ENCODE assay signal across 15 cellular contexts in the genomic region with DNA sequence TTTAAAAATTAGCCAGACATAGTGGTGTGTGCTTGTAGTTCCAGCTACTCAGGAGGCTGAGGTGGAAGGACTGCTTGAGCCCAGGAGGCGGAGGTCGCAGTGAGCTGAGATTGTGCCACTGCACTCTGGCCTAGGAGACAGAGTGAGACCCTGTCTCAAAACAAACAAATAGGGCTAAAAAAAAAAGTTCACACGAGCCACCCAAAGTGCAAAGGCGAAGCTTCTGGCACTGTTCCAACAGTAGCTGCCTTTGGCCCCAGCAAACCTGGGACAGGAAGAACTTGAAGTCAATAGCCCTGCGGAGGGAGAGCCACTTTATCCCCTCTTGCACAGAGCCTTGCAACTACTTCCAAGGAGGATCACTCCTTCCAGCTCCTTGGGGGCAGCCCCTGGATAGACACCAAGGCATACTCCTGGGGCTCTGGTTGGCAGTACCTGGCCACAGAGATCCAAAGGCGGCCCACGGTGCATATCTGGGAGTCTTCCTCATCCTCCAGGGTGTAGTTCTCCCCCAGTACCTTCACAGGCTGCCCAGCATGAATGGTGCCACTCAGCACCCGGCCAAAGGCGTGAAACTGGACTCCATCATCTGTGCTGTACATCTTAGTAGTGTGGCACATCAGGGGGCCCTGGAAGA. TPM values are rescaled to one million over a fixed set of nuclear protein-coding genes. Genes with fewer than 3 reads are reported as not detected.
DNase-seq lines count a peak whose midpoint lies in the region; ATAC-seq, FAIRE-seq and TF ChIP-seq lines count a peak whose summit lies in the region.
"Had no signal": no experiment of that assay in that cellular context is flagged by ENCODE, and none has a peak within 500 bp of the region (broad histone marks: within the 10 kb centered on the region; RNA-seq: fewer than 3 reads in every experiment).

No MANE protein-coding gene starts in this region.

- H3K27ac ChIP-seq in left ventricle myocardium inferior (replicated peaks) (no peak overlapping the region), sigmoid colon (peak overlapping the region in 3 of 4 donors; percentile 44 to 91 (median 83)), GM23338 (ENCODE audit: low read depth) (no peak overlapping the region), MM.1S (ENCODE audit: low read length) (no peak overlapping the region)
- H3K27ac ChIP-seq: BLaER1 treated with 17β-estradiol and CSF1 and Interleukin-3, amounts not matched to agents 10 nM and 100 nM had no signal

- no peak overlapping the region for H3K27ac Mint-ChIP-seq in endothelial cell (ENCODE audit: unreplicated experiment)
- no peak overlapping the region for H3K27ac Mint-ChIP-seq in GM23338
- H3K27ac Mint-ChIP-seq: IgD-negative memory B cell had no signal

- no peaks in the 10 kb centered on the region for H3K4me1 Mint-ChIP-seq in endothelial cell (ENCODE audit: unreplicated experiment)
- no peaks in the 10 kb centered on the region for H3K4me1 Mint-ChIP-seq in GM23338
- H3K4me1 Mint-ChIP-seq: IgD-negative memory B cell had no signal

- no peak for ATAC-seq in GM23338
- ATAC-seq: GM12878, HCT116 had no signal

- H3K36me3 Mint-ChIP-seq in endothelial cell (ENCODE audit: low read depth, unreplicated experiment) (peaks cover 45% of the 10 kb centered on the region), GM23338 (ENCODE audit: low read depth) (peaks cover 64% of the 10 kb centered on the region)

- H3K4me1 ChIP-seq in left ventricle myocardium inferior (peaks cover 8% of the 10 kb centered on the region), sigmoid colon (peaks cover 0 to 40% (median 31%) of the 10 kb centered on the region in 4 donors), GM23338 (ENCODE audit: insufficient read depth) (no peaks in the 10 kb centered on the region), MM.1S (ENCODE audit: low read length) (no peaks in the 10 kb centered on the region)

- H3K36me3 ChIP-seq in left ventricle myocardium inferior (peaks cover 91% of the 10 kb centered on the region), sigmoid colon (peaks cover 17 to 74% (median 41%) of the 10 kb centered on the region in 4 donors), GM23338 (ENCODE audit: insufficient read depth) (peaks cover 32% of the 10 kb centered on the region), MM.1S (replicated peaks; ENCODE audit: insufficient read depth, low read length) (no peaks in the 10 kb centered on the region; the same call in 1 of the 2 replicates)

- DNase-seq in cardiac septum (ENCODE audit: low spot score) = peak; percentile 67
- no peak for DNase-seq in left ventricle myocardium inferior
- no peak for DNase-seq in endothelial cell (ENCODE audit: low spot score)
- DNase-seq in sigmoid colon = no peak
- DNase-seq in GM23338 (ENCODE audit: low spot score) = no peak
- no peak for DNase-seq in GM19239 (ENCODE audit: insufficient read length, low spot score)
- no peak for DNase-seq in MM.1S
- DNase-seq: 8988T; CD4-positive, CD25-positive, alpha-beta regulatory T cell had no signal

- H3K9me3 Mint-ChIP-seq in endothelial cell (ENCODE audit: unreplicated experiment) (no peaks in the 10 kb centered on the region), GM23338 (no peaks in the 10 kb centered on the region)
- H3K9me3 Mint-ChIP-seq: CD4-positive, CD25-positive, alpha-beta regulatory T cell; IgD-negative memory B cell had no signal

- intact Hi-C loops in cardiac septum (cut with DNase I) (no loop called here), left ventricle myocardium inferior (cut with micrococcal nuclease) (no loop called here), sigmoid colon (cut with DNase I) (loop anchor here (2.0 kb wide), 1 partner anchor 32 kb away; a partner anchor contains a TSS)

- H3K4me2 ChIP-seq in GM23338 = no peak overlapping the region
- no peak overlapping the region for H3K4me2 ChIP-seq in MM.1S (ENCODE audit: low read depth, low read length)
- H3K4me2 ChIP-seq: BLaER1 treated with 17β-estradiol and CSF1 and Interleukin-3, amounts not matched to agents 10 nM and 100 nM had no signal

- no peaks in the 10 kb centered on the region for H3K79me2 ChIP-seq in GM23338 (replicated peaks; ENCODE audit: insufficient read depth)
- no peaks in the 10 kb centered on the region for H3K79me2 ChIP-seq in MM.1S (ENCODE audit: low read length)

- peaks cover 16% of the 10 kb centered on the region for H4K20me1 ChIP-seq in GM23338 (replicated peaks; ENCODE audit: insufficient read depth)
- H4K20me1 ChIP-seq in MM.1S (ENCODE audit: insufficient read depth, low read length) = no peaks in the 10 kb centered on the region

- no peak overlapping the region for H3K9ac ChIP-seq in MM.1S (ENCODE audit: low read length)
- H3K9ac ChIP-seq: BLaER1 treated with 17β-estradiol and CSF1 and Interleukin-3, amounts not matched to agents 10 nM and 100 nM had no signal

- H2AFZ ChIP-seq in GM23338 (no peak overlapping the region), MM.1S (ENCODE audit: low read length) (no peak overlapping the region)

- H3K27me3 Mint-ChIP-seq in endothelial cell (ENCODE audit: unreplicated experiment) (peaks cover 4% of the 10 kb centered on the region), GM23338 (ENCODE audit: insufficient read depth, low read depth, poor library complexity) (peaks cover 2% of the 10 kb centered on the region)
- H3K27me3 Mint-ChIP-seq: CD4-positive, CD25-positive, alpha-beta regulatory T cell; IgD-negative memory B cell had no signal

- no peaks in the 10 kb centered on the region for H3K9me3 ChIP-seq in left ventricle myocardium inferior (replicated peaks)
- H3K9me3 ChIP-seq in sigmoid colon = no peaks in the 10 kb centered on the region
- H3K9me3 ChIP-seq in MM.1S (replicated peaks; ENCODE audit: insufficient read depth, low read length) = no peaks in the 10 kb centered on the region
- H3K9me3 ChIP-seq: BLaER1 treated with 17β-estradiol and CSF1 and Interleukin-3, amounts not matched to agents 10 nM and 100 nM had no signal

- peaks cover 20% of the 10 kb centered on the region for H3F3A ChIP-seq in GM23338 (replicated peaks; ENCODE audit: low read depth)
- H3F3A ChIP-seq in MM.1S (ENCODE audit: insufficient read depth, low read length) = no peaks in the 10 kb centered on the region

- TF ChIP-seq EP300 in sigmoid colon (IDR thresholded peaks at IDR 0.05) = no peak

- WGBS in sigmoid colon, 2 donors = 81 to 90% methylated on average over 9 of the region's 9 CpGs

- H3K27me3 ChIP-seq in left ventricle myocardium inferior (ENCODE audit: low read depth) (no peaks in the 10 kb centered on the region), sigmoid colon (no peaks in the 10 kb centered on the region), GM23338 (ENCODE audit: insufficient read depth) (no peaks in the 10 kb centered on the region), MM.1S (replicated peaks; ENCODE audit: insufficient read depth, low read length) (no peaks in the 10 kb centered on the region)
- H3K27me3 ChIP-seq: BLaER1 treated with 17β-estradiol and CSF1 and Interleukin-3, amounts not matched to agents 10 nM and 100 nM had no signal

- no peak for FAIRE-seq in GM19239 (lab: Jason Lieb, UNC)
- FAIRE-seq: GM12878 had no signal

- TF ChIP-seq CTCF in left ventricle myocardium inferior (IDR thresholded peaks at IDR 0.05; ENCODE audit: borderline replicate concordance) (no peak), endothelial cell (IDR thresholded peaks at IDR 0.05; ENCODE audit: unreplicated experiment) (no peak), sigmoid colon (IDR thresholded peaks at IDR 0.05) (no peak), GM23338 (conservative IDR thresholded peaks at IDR 0.05; ENCODE audit: low read depth in 2 of 2) (no peak), MM.1S (IDR thresholded peaks at IDR 0.05; ENCODE audit: low read length) (no peak)

- H3K9me2 ChIP-seq in GM23338 (ENCODE audit: insufficient read depth) (no peaks in the 10 kb centered on the region), MM.1S (replicated peaks; ENCODE audit: insufficient read depth, low read length) (no peaks in the 10 kb centered on the region)

- peak overlapping the region; percentile 34 for H3K4me3 Mint-ChIP-seq in endothelial cell (ENCODE audit: unreplicated experiment)
- H3K4me3 Mint-ChIP-seq in GM23338 = no peak overlapping the region
- H3K4me3 Mint-ChIP-seq: IgD-negative memory B cell had no signal

- no peak overlapping the region for H3K4me3 ChIP-seq in left ventricle myocardium inferior
- no peak overlapping the region for H3K4me3 ChIP-seq in sigmoid colon
- no peak overlapping the region for H3K4me3 ChIP-seq in GM23338
- H3K4me3 ChIP-seq in MM.1S (ENCODE audit: low read length) = no peak overlapping the region
- H3K4me3 ChIP-seq: BLaER1 treated with 17β-estradiol and CSF1 and Interleukin-3, amounts not matched to agents 10 nM and 100 nM; GM12878 had no signal

- TF ChIP-seq POLR2A in sigmoid colon (IDR thresholded peaks at IDR 0.05) = no peak

TF ChIP-seq in GM23338, 12 proteins besides CTCF, POLR2A, EP300 and RAD21:
- TF ChIP-seq ZNF114 (CRISPR knock-in tag; IDR thresholded peaks at IDR 0.05) (no peak), ZNF331 (CRISPR knock-in tag; IDR thresholded peaks at IDR 0.05; ENCODE audit: low read depth) (no peak)

RNA-seq across cellular contexts. Expression of a gene that starts 14.7 kb away (rescaled TPM):
- total RNA-seq in cardiac septum (10.3 TPM), left ventricle myocardium inferior (18.3 TPM), endothelial cell (ENCODE audit: unreplicated experiment) (not detected), sigmoid colon (1 to 10 TPM in 2 of 4 donors, not detected in 2; 1.8 to 2.5 TPM)
- polyA plus RNA-seq in sigmoid colon (1 to 10 TPM in 1 of 3 donors, not detected in 2; 1.1 TPM), GM23338 (2016; fragmentation: Nextera tagmentation; extraction: Ambion mirVana) (not detected in 2 replicates)
- total RNA-seq in GM23338 (2014; rRNA removed; shearing (Covaris generic)) = not detected in 2 replicates
- total RNA-seq: CD4-positive, CD25-positive, alpha-beta regulatory T cell; G401; GM12878; H4 had no signal
- polyA plus RNA-seq: CD4-positive, CD25-positive, alpha-beta regulatory T cell; IgD-negative memory B cell had no signal

RNA-seq across cellular contexts. Expression of a gene that starts 32.3 kb away (rescaled TPM):
- total RNA-seq in cardiac septum (32.0 TPM), left ventricle myocardium inferior (18.8 TPM), endothelial cell (ENCODE audit: unreplicated experiment) (36.5 TPM), sigmoid colon (100 to 1,000 TPM in 1 of 4 donors, 10 to 100 TPM in 3; 68.0 to 134 (median 82.7) TPM)
- polyA plus RNA-seq in sigmoid colon (1 to 10 TPM in 1 of 3 donors, under 1 TPM in 2; 0.23 to 4.7 (median 0.60) TPM), GM23338 (2016; fragmentation: Nextera tagmentation; extraction: Ambion mirVana) (32.0 and 34.7 TPM in 2 replicates)
- total RNA-seq in GM23338 (2014; rRNA removed; shearing (Covaris generic)) = 87.8 and 99.2 TPM in 2 replicates
- total RNA-seq: CD4-positive, CD25-positive, alpha-beta regulatory T cell had no signal
- polyA plus RNA-seq: CD4-positive, CD25-positive, alpha-beta regulatory T cell had no signal

RNA-seq across cellular contexts. Expression of a gene that starts 36.8 kb away (rescaled TPM):
- total RNA-seq in cardiac septum (62.0 TPM), left ventricle myocardium inferior (62.0 TPM), endothelial cell (ENCODE audit: unreplicated experiment) (154 TPM), sigmoid colon (10 to 100 TPM; 33.7 to 93.1 (median 55.8) TPM)
- polyA plus RNA-seq in sigmoid colon (10 to 100 TPM; 20.6 to 48.4 (median 21.6) TPM), GM23338 (2016; fragmentation: Nextera tagmentation; extraction: Ambion mirVana) (52.5 and 61.6 TPM in 2 replicates)
- 196 and 203 TPM in 2 replicates for total RNA-seq in GM23338 (2014; rRNA removed; shearing (Covaris generic))

RNA-seq across cellular contexts. Expression of a gene that starts 52.9 kb away (rescaled TPM):
- 7.0 TPM for total RNA-seq in cardiac septum
- 4.1 TPM for total RNA-seq in left ventricle myocardium inferior
- not detected for total RNA-seq in endothelial cell (ENCODE audit: unreplicated experiment)
- not detected for total RNA-seq in sigmoid colon
- 1 to 10 TPM in 2 of 3 donors, not detected in 1; 1.3 to 2.4 TPM for polyA plus RNA-seq in sigmoid colon
- 4.0 and 5.1 TPM in 2 replicates for total RNA-seq in GM23338 (2014; rRNA removed; shearing (Covaris generic))
- 0.15 and 0.73 TPM in 2 replicates for polyA plus RNA-seq in GM23338 (2016; fragmentation: Nextera tagmentation; extraction: Ambion mirVana)
- total RNA-seq: CD4-positive, CD25-positive, alpha-beta regulatory T cell; G401; GM12878; H4 had no signal
- polyA plus RNA-seq: CD4-positive, CD25-positive, alpha-beta regulatory T cell had no signal

Comparison
In these comparisons a context has a peak if more than half of its experiments do, and no peak if none do; other contexts are left out.
1. H3K27ac ChIP-seq: peak in sigmoid colon (3 of 4); none in left ventricle myocardium inferior (single experiment), GM23338 (single experiment) and MM.1S (single experiment).